In genomic region chr13:99656092-99656745, GRCh38 we compare ENCODE assay signal across 8 cellular contexts. TPM values are rescaled to one million over a fixed set of nuclear protein-coding genes. Genes with fewer than 3 reads are reported as not detected.
A peak's percentile ranks its signal among the peaks of the same experiment; 100 is the strongest.
DNase-seq lines count a peak whose midpoint lies in the region; TF ChIP-seq lines count a peak whose summit lies in the region.

No MANE protein-coding gene starts in this region.

- no peaks in the 10 kb centered on the region for H3K9me2 ChIP-seq in GM23248 (ENCODE audit: insufficient read depth)
- no peaks in the 10 kb centered on the region for H3K9me2 ChIP-seq in Loucy (replicated peaks; ENCODE audit: low read depth, low read length)

- POLR2A ChIA-PET in RWPE1 (lab: Yijun Ruan, JAX; ENCODE audit: low non-redundant PET), result interaction anchor here (0.7 kb wide), 1 partner anchor 249 kb away, joined by 3 read pairs; no protein-coding TSS in a partner anchor

- H3K23ac ChIP-seq in neuronal stem cell (ENCODE audit: low read depth, low read length, poor library complexity), result no peak overlapping the region

- no peak for TF ChIP-seq EP300 in suprapubic skin (IDR thresholded peaks at IDR 0.05)

- intact Hi-C loops in activated T-helper 2 cell treated with anti-CD3 and anti-CD28 coated beads, Interferon-gamma antibody, Interleukin-2, Interleukin-4, amounts not matched to agents 10 μg/mL and 5 μg/mL and 100 μg/mL, durations not matched to agents 14 hours and 24 hours and 36 hours (cut with micrococcal nuclease), result loop anchor here (1.0 to 5.0 kb wide), 10 partner anchors 203 to 1471 kb away; no protein-coding TSS in a partner anchor

- no peak overlapping the region for H2BK15ac ChIP-seq in neuronal stem cell (ENCODE audit: low read length)

- no peak overlapping the region for H3K27ac Mint-ChIP-seq in activated T-helper 2 cell treated with anti-CD3 and anti-CD28 coated beads, Interferon-gamma antibody, Interleukin-2, Interleukin-4, amounts not matched to agents 10 μg/mL and 5 μg/mL and 100 μg/mL, durations not matched to agents 14 hours and 24 hours and 36 hours

- H4K91ac ChIP-seq in neuronal stem cell (ENCODE audit: low read depth, low read length, poor library complexity), result no peak overlapping the region

- no peak overlapping the region for H2BK120ac ChIP-seq in neuronal stem cell (ENCODE audit: low read depth, low read length)

- H3K9ac ChIP-seq in GM23248, result peak overlapping the region; percentile 37; the same call in 1 of the 2 replicates
- H3K9ac ChIP-seq in Loucy (ENCODE audit: low read depth, low read length, poor library complexity, severe bottlenecking), result peak overlapping the region; percentile 72
- H3K9ac ChIP-seq in neuronal stem cell (ENCODE audit: low read depth, low read length, poor library complexity), result no peak overlapping the region

- H3K27me3 ChIP-seq in GM23248 (replicated peaks; ENCODE audit: insufficient read depth) (no peaks in the 10 kb centered on the region), Loucy (ENCODE audit: insufficient read depth, low read length, poor library complexity, severe bottlenecking) (no peaks in the 10 kb centered on the region), neuronal stem cell (ENCODE audit: control insufficient read depth in 3 of 3, insufficient read depth in 3 of 3, low read depth in 1 of 3, low read length in 3 of 3) (no peaks in the 10 kb centered on the region), suprapubic skin (no peaks in the 10 kb centered on the region)

- H3K4me3 ChIP-seq in GM23248, result peak overlapping the region; percentile 55
- peak overlapping the region; percentile 74 for H3K4me3 ChIP-seq in Loucy (ENCODE audit: low read length, poor library complexity, severe bottlenecking)
- no peak overlapping the region for H3K4me3 ChIP-seq in fibroblast of villous mesenchyme (ENCODE audit: low read depth, low read length)
- H3K4me3 ChIP-seq in neuronal stem cell (ENCODE audit: low read length in 2 of 2), result no peak overlapping the region
- no peak overlapping the region for H3K4me3 ChIP-seq in suprapubic skin

- peaks cover 38% of the 10 kb centered on the region for H3K4me1 Mint-ChIP-seq in activated T-helper 2 cell treated with anti-CD3 and anti-CD28 coated beads, Interferon-gamma antibody, Interleukin-2, Interleukin-4, amounts not matched to agents 10 μg/mL and 5 μg/mL and 100 μg/mL, durations not matched to agents 14 hours and 24 hours and 36 hours (ENCODE audit: low read depth)

- no peaks in the 10 kb centered on the region for H3K79me1 ChIP-seq in neuronal stem cell (ENCODE audit: low read depth, low read length)

- TF ChIP-seq CTCF in Loucy (conservative IDR thresholded peaks at IDR 0.05; ENCODE audit: low read length), result peak; percentile 97
- peak; percentile 92 for TF ChIP-seq CTCF in RWPE1 (conservative IDR thresholded peaks at IDR 0.05; ENCODE audit: low read depth)
- peak; percentile 92 for TF ChIP-seq CTCF in fibroblast of villous mesenchyme (IDR thresholded peaks at IDR 0.05; ENCODE audit: insufficient read depth, low read depth, low read length)
- peak; percentile 80 to 87 for TF ChIP-seq CTCF in suprapubic skin (IDR thresholded peaks at IDR 0.05)

- H3K9me3 ChIP-seq in GM23248 (ENCODE audit: low read depth) (no peaks in the 10 kb centered on the region), Loucy (ENCODE audit: insufficient read depth, low read depth, low read length) (no peaks in the 10 kb centered on the region), neuronal stem cell (replicated peaks in 1 of 2; ENCODE audit: control insufficient read depth in 2 of 2, insufficient read depth in 1 of 2, low read depth in 1 of 2, low read length in 2 of 2) (no peaks in the 10 kb centered on the region), suprapubic skin (no peaks in the 10 kb centered on the region)

- H3K27ac ChIP-seq in GM23248 (peak overlapping the region; percentile 67), RWPE1 (peak overlapping the region; percentile 62; the same call in 1 of the 2 replicates), neuronal stem cell (replicated peaks; ENCODE audit: low read length) (no peak overlapping the region), suprapubic skin (no peak overlapping the region)

- H3K4ac ChIP-seq in neuronal stem cell (ENCODE audit: low read length), result no peak overlapping the region

- DNase-seq in DMS 273 treated with DMSO at 0.1 percent for 48 hours (lab: John Stamatoyannopoulos, UW), result peak; percentile 64
- DNase-seq in GM23248, result peak; percentile 79
- peak; percentile 72 for DNase-seq in RWPE1 (ENCODE audit: low spot score)
- DNase-seq in activated T-helper 2 cell treated with anti-CD3 and anti-CD28 coated beads, Interferon-gamma antibody, Interleukin-2, Interleukin-4, amounts not matched to agents 10 μg/mL and 5 μg/mL and 100 μg/mL, durations not matched to agents 14 hours and 24 hours and 36 hours (ENCODE audit: low spot score), result peak; percentile 71
- peak; percentile 67 for DNase-seq in fibroblast of villous mesenchyme (ENCODE audit: low read depth)
- peak; percentile 86 for DNase-seq in neuronal stem cell (ENCODE audit: low spot score)
- peak; percentile 80 to 86 for DNase-seq in suprapubic skin (ENCODE audit: low spot score in 2 of 2)

- peak overlapping the region; percentile 70 for H3K4me2 ChIP-seq in GM23248 (ENCODE audit: unreplicated experiment)
- peak overlapping the region; percentile 85 for H3K4me2 ChIP-seq in Loucy (ENCODE audit: low read depth, low read length, poor library complexity, severe bottlenecking)
- H3K4me2 ChIP-seq in neuronal stem cell (ENCODE audit: insufficient read depth, low read length, poor library complexity, severe bottlenecking), result no peak overlapping the region

- TF ChIP-seq POLR2A in suprapubic skin (IDR thresholded peaks at IDR 0.05), result no peak

- H3K4me3 Mint-ChIP-seq in activated T-helper 2 cell treated with anti-CD3 and anti-CD28 coated beads, Interferon-gamma antibody, Interleukin-2, Interleukin-4, amounts not matched to agents 10 μg/mL and 5 μg/mL and 100 μg/mL, durations not matched to agents 14 hours and 24 hours and 36 hours (ENCODE audit: low read depth), result peak overlapping the region; percentile 9

- no peak overlapping the region for H2BK5ac ChIP-seq in neuronal stem cell (ENCODE audit: low read length)

- whole genome bisulfite sequencing in GM23248 (ENCODE audit: low coverage in 1 of 2, low lambda C conversion rate in 2 of 2, missing lambda C conversion rate in 2 of 2), 2 experiments, result 14 to 15% methylated on average over 8 of the region's 8 CpGs
- WGBS in neuronal stem cell (ENCODE audit: extremely low coverage in 2 of 2, insufficient read length in 2 of 2, insufficient replicate concordance in 1 of 2), 2 donors, result no CpG with 5 or more reads among the region's 8 CpGs
- 13% methylated on average over 8 of the region's 8 CpGs for WGBS in suprapubic skin

- H3K79me2 ChIP-seq in GM23248 (ENCODE audit: insufficient read depth) (no peaks in the 10 kb centered on the region), Loucy (ENCODE audit: insufficient read depth, low read length) (no peaks in the 10 kb centered on the region)

- H3K14ac ChIP-seq in neuronal stem cell (ENCODE audit: low read length), result no peak overlapping the region

- peaks cover 46% of the 10 kb centered on the region for H3K27me3 Mint-ChIP-seq in activated T-helper 2 cell treated with anti-CD3 and anti-CD28 coated beads, Interferon-gamma antibody, Interleukin-2, Interleukin-4, amounts not matched to agents 10 μg/mL and 5 μg/mL and 100 μg/mL, durations not matched to agents 14 hours and 24 hours and 36 hours (ENCODE audit: low read depth)

- H4K20me1 ChIP-seq in GM23248 (ENCODE audit: insufficient read depth), result no peaks in the 10 kb centered on the region
- no peaks in the 10 kb centered on the region for H4K20me1 ChIP-seq in Loucy (ENCODE audit: insufficient read depth, low read length, poor library complexity, severe bottlenecking)

- H3F3A ChIP-seq in GM23248 (ENCODE audit: insufficient read depth) (no peaks in the 10 kb centered on the region), Loucy (ENCODE audit: low read depth) (peaks cover 4% of the 10 kb centered on the region; the same call in 1 of the 2 replicates)

- no peaks in the 10 kb centered on the region for H3K9me3 Mint-ChIP-seq in activated T-helper 2 cell treated with anti-CD3 and anti-CD28 coated beads, Interferon-gamma antibody, Interleukin-2, Interleukin-4, amounts not matched to agents 10 μg/mL and 5 μg/mL and 100 μg/mL, durations not matched to agents 14 hours and 24 hours and 36 hours

- H3K18ac ChIP-seq in neuronal stem cell (ENCODE audit: low read length), result no peak overlapping the region

- in situ Hi-C loops in GM23248 (cut with MboI), result loop anchor here (10.0 kb wide), 2 partner anchors 579 to 859 kb away; no protein-coding TSS in a partner anchor

- H3K4me1 ChIP-seq in GM23248 (ENCODE audit: insufficient read depth) (peaks cover 7% of the 10 kb centered on the region), Loucy (ENCODE audit: insufficient read depth, low read length, poor library complexity, severe bottlenecking) (peaks cover 39% of the 10 kb centered on the region), neuronal stem cell (ENCODE audit: control insufficient read depth in 2 of 2, insufficient read depth in 1 of 2, low read depth in 1 of 2, low read length in 2 of 2) (peaks cover 15 to 41% of the 10 kb centered on the region in 2 donors), suprapubic skin (peaks cover 18% of the 10 kb centered on the region)

- no peak overlapping the region for H4K8ac ChIP-seq in neuronal stem cell (ENCODE audit: low read depth, low read length)

- H2AFZ ChIP-seq in GM23248, result peak overlapping the region; percentile 79
- peak overlapping the region; percentile 50; the same call in 1 of the 2 replicates for H2AFZ ChIP-seq in Loucy (ENCODE audit: low read length)
- no peak overlapping the region for H2AFZ ChIP-seq in neuronal stem cell (ENCODE audit: low read length)

- H3K36me3 Mint-ChIP-seq in activated T-helper 2 cell treated with anti-CD3 and anti-CD28 coated beads, Interferon-gamma antibody, Interleukin-2, Interleukin-4, amounts not matched to agents 10 μg/mL and 5 μg/mL and 100 μg/mL, durations not matched to agents 14 hours and 24 hours and 36 hours (ENCODE audit: low read depth), result no peaks in the 10 kb centered on the region

- CTCF ChIA-PET in RWPE1 (lab: Yijun Ruan, JAX), result interaction anchor here (0.6 to 1.8 kb wide), 13 partner anchors 9 to 1118 kb away, joined by 3 to 9 read pairs (median 4); no protein-coding TSS in a partner anchor

- no peak overlapping the region for H2AK5ac ChIP-seq in neuronal stem cell (ENCODE audit: low read depth, low read length)

- H3K36me3 ChIP-seq in GM23248 (ENCODE audit: low read depth) (no peaks in the 10 kb centered on the region), Loucy (ENCODE audit: insufficient read depth, low read length) (no peaks in the 10 kb centered on the region), neuronal stem cell (replicated peaks in 1 of 2; ENCODE audit: control insufficient read depth in 2 of 2, insufficient read depth in 2 of 2, low read length in 2 of 2) (no peaks in the 10 kb centered on the region), suprapubic skin (no peaks in the 10 kb centered on the region)

- H2BK12ac ChIP-seq in neuronal stem cell (ENCODE audit: low read length), result no peak overlapping the region

RNA-seq across cellular contexts. Expression of gene CLYBL, which starts 49.7 kb away (rescaled TPM):
- 0.38 and 0.86 TPM in 2 replicates for total RNA-seq in GM23248 (2014; rRNA removed; shearing (Covaris generic))
- 1.6 and 1.7 TPM in 2 replicates for polyA plus RNA-seq in GM23248 (2016; fragmentation: Nextera tagmentation; extraction: Ambion mirVana)
- total RNA-seq in activated T-helper 2 cell treated with anti-CD3 and anti-CD28 coated beads, Interferon-gamma antibody, Interleukin-2, Interleukin-4, amounts not matched to agents 10 μg/mL and 5 μg/mL and 100 μg/mL, durations not matched to agents 14 hours and 24 hours and 36 hours, result 4.4 TPM in 2 replicates
- total RNA-seq in fibroblast of villous mesenchyme (0.32 and 1.3 TPM in 2 replicates), suprapubic skin (10 to 100 TPM in 1 of 4 donors, 1 to 10 TPM in 3; 4.0 to 17.0 (median 6.0) TPM)
- 15.5 TPM for polyA plus RNA-seq in neuronal stem cell (2013, experiment 1 of 2)
- polyA plus RNA-seq in neuronal stem cell (2013, experiment 2 of 2), result 14.1 TPM

Comparison
In these comparisons a context has a peak if more than half of its experiments do, and no peak if none do; other contexts are left out.
1. H3K27ac ChIP-seq: peak in GM23248 (single experiment) and RWPE1 (single experiment); none in neuronal stem cell (single experiment) and suprapubic skin (single experiment).
2. H3K4me3 ChIP-seq: peak in GM23248 (single experiment) and Loucy (single experiment); none in fibroblast of villous mesenchyme (single experiment), neuronal stem cell (0 of 2) and suprapubic skin (single experiment).
3. Peak in every context shown above with its lines, with median percentiles within 50 percentile points of each other: DNase-seq and CTCF ChIP-seq.